In the genomic region with DNA sequence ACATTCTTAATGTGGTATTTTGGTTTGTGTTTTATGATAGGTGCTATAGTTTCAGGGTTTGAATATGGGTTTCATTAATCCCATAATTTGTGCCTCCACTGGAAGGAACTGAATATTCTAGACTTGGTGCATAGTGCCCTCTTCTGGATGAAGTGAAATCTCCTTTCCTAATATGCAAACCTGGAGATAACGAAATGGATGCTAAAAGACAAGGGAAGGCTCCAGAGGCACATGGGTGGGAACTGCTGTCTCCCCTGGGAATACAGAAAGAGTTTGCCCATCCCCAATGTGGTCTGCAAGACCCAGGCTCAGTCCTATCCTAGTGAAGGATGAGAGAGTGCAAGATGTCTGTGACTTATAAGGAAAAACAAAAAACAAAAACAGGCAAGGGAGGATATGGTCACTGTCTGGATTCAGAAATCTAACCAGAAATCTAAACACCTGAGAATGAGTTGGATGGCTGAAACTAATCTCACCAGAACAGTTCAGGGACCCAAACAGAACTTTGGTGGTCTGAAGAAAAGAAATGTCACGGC, we compare ENCODE assay signal across 8 cellular contexts.
DNase-seq lines count a peak whose midpoint lies in the region; ATAC-seq and TF ChIP-seq lines count a peak whose summit lies in the region.

No MANE protein-coding gene starts in this region.

- H3K9me3 ChIP-seq in gastroesophageal sphincter (no peaks in the 10 kb centered on the region), thyroid gland (no peaks in the 10 kb centered on the region)

- no peaks in the 10 kb centered on the region for H3K27me3 ChIP-seq in BJ (ENCODE audit: control insufficient read depth, insufficient read depth, low read length)
- no peaks in the 10 kb centered on the region for H3K27me3 ChIP-seq in gastroesophageal sphincter
- H3K27me3 ChIP-seq in thyroid gland = no peaks in the 10 kb centered on the region

- H3K4me3 ChIP-seq in BJ (ENCODE audit: low read depth, low read length) (no peak overlapping the region), gastroesophageal sphincter (no peak overlapping the region), thyroid gland (replicated peaks in 1 of 3) (no peak overlapping the region)

- CTCF ChIA-PET in BJ (lab: Yijun Ruan, JAX) = no interaction called here

- peaks cover 0 to 4% (median 0%) of the 10 kb centered on the region in 3 donors for H3K4me1 ChIP-seq in gastroesophageal sphincter
- no peaks in the 10 kb centered on the region for H3K4me1 ChIP-seq in thyroid gland

- ATAC-seq in GM19372 (IDR thresholded peaks at IDR 0.05; ENCODE audit: low read depth, unreplicated experiment) (peak; percentile 61), SK-N-SH treated with all-trans-retinoic acid at 6 μM for 48 hours (peak; percentile 93), gastroesophageal sphincter (no peak)

- TF ChIP-seq POLR2A in gastroesophageal sphincter (IDR thresholded peaks at IDR 0.05) (no peak), thyroid gland (IDR thresholded peaks at IDR 0.05) (no peak)

- H3K36me3 ChIP-seq in BJ (ENCODE audit: control insufficient read depth, insufficient read depth, low read length) (no peaks in the 10 kb centered on the region), gastroesophageal sphincter (no peaks in the 10 kb centered on the region), thyroid gland (no peaks in the 10 kb centered on the region)

- no peak overlapping the region for H3K27ac ChIP-seq in gastroesophageal sphincter
- H3K27ac ChIP-seq in thyroid gland = no peak overlapping the region

- WGBS in gastroesophageal sphincter (ENCODE audit: low coverage in 1 of 2), 2 donors = 40 to 46% methylated on average over 2 of the region's 2 CpGs
- WGBS in thyroid gland, 2 donors = 51 to 54% methylated on average over 2 of the region's 2 CpGs

- TF ChIP-seq CTCF in BJ (IDR thresholded peaks at IDR 0.05; ENCODE audit: insufficient read depth, low read depth, low read length) (peak; percentile 63), gastroesophageal sphincter (IDR thresholded peaks at IDR 0.05) (peak; percentile 32 to 56 (median 46)), thyroid gland (IDR thresholded peaks at IDR 0.05) (peak in 5 of 6 experiments; percentile 28 to 66 (median 53))

- no peak for TF ChIP-seq EP300 in gastroesophageal sphincter (IDR thresholded peaks at IDR 0.05)

- DNase-seq in BJ (ENCODE audit: low read depth) = no peak
- DNase-seq in NCI-H1436 treated with DMSO at 0.1 percent for 48 hours (lab: John Stamatoyannopoulos, UW) = peak; percentile 60
- no peak for DNase-seq in thyroid gland
- no peak for DNase-seq in stimulated activated CD4-positive, alpha-beta T cell treated with anti-CD3 and anti-CD28 coated beads, Interleukin-2, amount 100 ng/mL, for 48 hours
- no peak for DNase-seq in activated T-cell treated with anti-CD3 and anti-CD28 coated beads, Interleukin-2, amount 50 U/mL, for 1 hour

- intact Hi-C loops in thyroid gland (cut with DNase I) = no loop called here

- POLR2A ChIA-PET in BJ (lab: Charles Lee) = no interaction called here

TF ChIP-seq in SK-N-SH treated with all-trans-retinoic acid at 6 μM for 48 hours, 23 proteins besides CTCF, POLR2A, EP300 and RAD21:
- TF ChIP-seq, protein P1, sequence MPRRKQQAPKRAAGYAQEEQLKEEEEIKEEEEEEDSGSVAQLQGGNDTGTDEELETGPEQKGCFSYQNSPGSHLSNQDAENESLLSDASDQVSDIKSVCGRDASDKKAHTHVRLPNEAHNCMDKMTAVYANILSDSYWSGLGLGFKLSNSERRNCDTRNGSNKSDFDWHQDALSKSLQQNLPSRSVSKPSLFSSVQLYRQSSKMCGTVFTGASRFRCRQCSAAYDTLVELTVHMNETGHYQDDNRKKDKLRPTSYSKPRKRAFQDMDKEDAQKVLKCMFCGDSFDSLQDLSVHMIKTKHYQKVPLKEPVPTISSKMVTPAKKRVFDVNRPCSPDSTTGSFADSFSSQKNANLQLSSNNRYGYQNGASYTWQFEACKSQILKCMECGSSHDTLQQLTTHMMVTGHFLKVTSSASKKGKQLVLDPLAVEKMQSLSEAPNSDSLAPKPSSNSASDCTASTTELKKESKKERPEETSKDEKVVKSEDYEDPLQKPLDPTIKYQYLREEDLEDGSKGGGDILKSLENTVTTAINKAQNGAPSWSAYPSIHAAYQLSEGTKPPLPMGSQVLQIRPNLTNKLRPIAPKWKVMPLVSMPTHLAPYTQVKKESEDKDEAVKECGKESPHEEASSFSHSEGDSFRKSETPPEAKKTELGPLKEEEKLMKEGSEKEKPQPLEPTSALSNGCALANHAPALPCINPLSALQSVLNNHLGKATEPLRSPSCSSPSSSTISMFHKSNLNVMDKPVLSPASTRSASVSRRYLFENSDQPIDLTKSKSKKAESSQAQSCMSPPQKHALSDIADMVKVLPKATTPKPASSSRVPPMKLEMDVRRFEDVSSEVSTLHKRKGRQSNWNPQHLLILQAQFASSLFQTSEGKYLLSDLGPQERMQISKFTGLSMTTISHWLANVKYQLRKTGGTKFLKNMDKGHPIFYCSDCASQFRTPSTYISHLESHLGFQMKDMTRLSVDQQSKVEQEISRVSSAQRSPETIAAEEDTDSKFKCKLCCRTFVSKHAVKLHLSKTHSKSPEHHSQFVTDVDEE (CRISPR knock-in tag; IDR thresholded peaks at IDR 0.05) = no peak
